8 cellular contexts compared by ENCODE assay signal in genomic region chr19:49118565-49119410, GRCh38. TPM values are rescaled to one million over a fixed set of nuclear protein-coding genes. Genes with fewer than 3 reads are reported as not detected.
DNase-seq lines count a peak whose midpoint lies in the region; ATAC-seq and TF ChIP-seq lines count a peak whose summit lies in the region.

Gene C19orf73, minus strand, starts transcription at chr19:49119143. Its CDS starts 121 bp downstream, at chr19:49119022.

- 1 to 6% methylated on average over 34 to 84 of the region's 85 CpGs for WGBS in endodermal cell (ENCODE audit: insufficient coverage in 1 of 2, insufficient read length in 1 of 2), 2 experiments

- H3K4me1 ChIP-seq in NT2/D1 (ENCODE audit: insufficient read depth, insufficient read length), result peaks cover 5% of the 10 kb centered on the region
- no peaks in the 10 kb centered on the region for H3K4me1 ChIP-seq in endodermal cell (ENCODE audit: control insufficient read depth, insufficient read depth, low read length)

- peak within 1 kb of the TSS; percentile 95 for H3K27ac ChIP-seq in endodermal cell (ENCODE audit: low read depth, low read length)

- ATAC-seq in GM21390 (IDR thresholded peaks at IDR 0.05; ENCODE audit: unreplicated experiment), result peak; percentile 59

- peaks cover 9% of the 10 kb centered on the region for H3K4me1 Mint-ChIP-seq in endodermal cell

- DNase-seq in D341Med (ENCODE audit: low spot score) (peak; percentile 99), HUDEP-2 (lab: John Stamatoyannopoulos, UW; ENCODE audit: unreplicated experiment in 76 of 76) (peak in 74 of 76 experiments; percentile 68 to 99 (median 96)), NT2/D1 (ENCODE audit: low read depth, low spot score) (peak; percentile 72), endodermal cell (peak; percentile 97), midbrain (lab: John Stamatoyannopoulos, UW) (peak; percentile 96)
- DNase-seq in activated CD8-positive, alpha-beta memory T cell treated with anti-CD3 and anti-CD28 coated beads, Interleukin-2, amount 50 U/mL, for 24 hours (ENCODE audit: extremely low read depth), result peak; percentile 78
- peak; percentile 89 to 90 for DNase-seq in stimulated activated CD8-positive, alpha-beta memory T cell treated with anti-CD3 and anti-CD28 coated beads, Interleukin-15, amount 100 ng/mL, for 48 hours (ENCODE audit: low read depth in 2 of 2)

- H3K9ac ChIP-seq in NT2/D1 (ENCODE audit: insufficient read length, low read depth) (peak within 1 kb of the TSS; percentile 92), endodermal cell (ENCODE audit: extremely low read depth, low read length, poor library complexity, severe bottlenecking) (peak within 1 kb of the TSS; percentile 85)

- TF ChIP-seq CTCF in endodermal cell (conservative IDR thresholded peaks at IDR 0.05), result peak; percentile 23

- peaks cover 4% of the 10 kb centered on the region for H3K36me3 Mint-ChIP-seq in endodermal cell (ENCODE audit: low read depth)

- peaks cover 19% of the 10 kb centered on the region for H3K27me3 ChIP-seq in NT2/D1 (ENCODE audit: insufficient read depth, insufficient read length)
- H3K27me3 ChIP-seq in endodermal cell (ENCODE audit: control insufficient read depth, insufficient read depth, low read length, poor library complexity, severe bottlenecking), result peaks cover 29% of the 10 kb centered on the region

- no peaks in the 10 kb centered on the region for H3K9me3 Mint-ChIP-seq in endodermal cell

- H3K9me3 ChIP-seq in NT2/D1 (ENCODE audit: insufficient read depth, low read length), result no peaks in the 10 kb centered on the region
- H3K9me3 ChIP-seq in endodermal cell (ENCODE audit: control insufficient read depth, low read length), result no peaks in the 10 kb centered on the region

- peaks cover 55% of the 10 kb centered on the region for H3K27me3 Mint-ChIP-seq in endodermal cell (ENCODE audit: insufficient read depth)

- peak within 1 kb of the TSS; percentile 71 for H3K4me3 ChIP-seq in NT2/D1 (ENCODE audit: insufficient read length, low read depth)
- H3K4me3 ChIP-seq in endodermal cell (ENCODE audit: low read length), result peak within 1 kb of the TSS; percentile 81

- H3K4me3 Mint-ChIP-seq in endodermal cell, result peak within 1 kb of the TSS; percentile 69

- H3K27ac Mint-ChIP-seq in endodermal cell, result peak within 1 kb of the TSS; percentile 72

- peaks cover 2% of the 10 kb centered on the region for H3K36me3 ChIP-seq in NT2/D1 (ENCODE audit: insufficient read depth, insufficient read length, low read length)
- no peaks in the 10 kb centered on the region for H3K36me3 ChIP-seq in endodermal cell (ENCODE audit: control insufficient read depth, insufficient read depth, low read length)

RNA-seq across cellular contexts. Expression of gene C19orf73, which starts in this region (rescaled TPM):
- 1 to 10 TPM; 1.9 to 2.5 TPM for total RNA-seq in endodermal cell
- 2.2 TPM for polyA plus RNA-seq in endodermal cell (2013, experiment 1 of 2)
- polyA plus RNA-seq in endodermal cell (2013, experiment 2 of 2), result 1.9 TPM

Comparison
In these comparisons a context has a peak if more than half of its experiments do, and no peak if none do; other contexts are left out.
1. Peak in every context shown above with its lines: DNase-seq, ATAC-seq, H3K4me3 ChIP-seq and H3K27ac ChIP-seq.